Comparison of ENCODE assay signal across 8 cellular contexts in genomic region chr9:34458013-34458966, GRCh38. TPM values are rescaled to one million over a fixed set of nuclear protein-coding genes. Genes with fewer than 3 reads are reported as not detected.
DNase-seq lines count a peak whose midpoint lies in the region; ATAC-seq and TF ChIP-seq lines count a peak whose summit lies in the region.

DNAI1 (plus strand) TSS chr9:34458805; CDS start chr9:34459006, 201 bp downstream.
A gene with protein sequence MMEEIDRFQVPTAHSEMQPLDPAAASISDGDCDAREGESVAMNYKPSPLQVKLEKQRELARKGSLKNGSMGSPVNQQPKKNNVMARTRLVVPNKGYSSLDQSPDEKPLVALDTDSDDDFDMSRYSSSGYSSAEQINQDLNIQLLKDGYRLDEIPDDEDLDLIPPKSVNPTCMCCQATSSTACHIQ (minus strand): TSS chr9:34458570. CDS start chr9:34458263, 307 bp downstream.

- TF ChIP-seq CTCF in IMR-90 (conservative IDR thresholded peaks at IDR 0.05; ENCODE audit: low read depth, low read length) (no peak), OCI-LY7 (conservative IDR thresholded peaks at IDR 0.05; ENCODE audit: low read length) (no peak)

- peak within 1 kb of the TSS; percentile 74 for H3K14ac ChIP-seq in IMR-90 (replicated peaks; ENCODE audit: low read depth, low read length)

- peak within 1 kb of the TSS; percentile 69 to 78; a peak in 2 of 4 replicates for H4K8ac ChIP-seq in IMR-90 (ENCODE audit: low read depth in 2 of 2, low read length in 2 of 2)

- peaks cover 16% of the 10 kb centered on the region for H3K9me1 ChIP-seq in IMR-90 (ENCODE audit: insufficient read depth, low read length)

- BruUV-seq in IMR-90 (replicated peaks; lab: Mats Ljungman, UMichigan) (no TSS peak), OCI-LY7 (replicated peaks; lab: Mats Ljungman, UMichigan) (no TSS peak)

- in situ Hi-C loops in IMR-90 (cut with MboI; ENCODE audit: low sequenced_read_pairs) = no loop called here

- intact Hi-C loops in IMR-90 (cut with micrococcal nuclease) = no loop called here
- intact Hi-C loops in OCI-LY7 (cut with micrococcal nuclease; ENCODE audit: unreplicated experiment) = no loop called here

- CTCF ChIA-PET in IMR-90 (lab: Yijun Ruan, JAX) = no interaction called here
- CTCF ChIA-PET in OCI-LY7 (lab: Charles Lee; ENCODE audit: unreplicated experiment) = no interaction called here

- H2BK5ac ChIP-seq in IMR-90 (ENCODE audit: low read depth, low read length, poor library complexity, severe bottlenecking) = peak within 1 kb of the TSS; percentile 79

- H2BK120ac ChIP-seq in IMR-90 (ENCODE audit: low read depth, low read length) = peak within 1 kb of the TSS; percentile 53; the same call in 1 of the 2 replicates

- peak; percentile 98 for ATAC-seq in GM21529 (IDR thresholded peaks at IDR 0.05; ENCODE audit: unreplicated experiment)
- ATAC-seq in IMR-90 (ENCODE audit: low read depth) = peak; percentile 95

- H3K9me2 ChIP-seq in OCI-LY7 (ENCODE audit: insufficient read depth, low read length) = no peaks in the 10 kb centered on the region

- H3K18ac ChIP-seq in IMR-90 (ENCODE audit: low read depth, low read length) = peak within 1 kb of the TSS; percentile 44

- peak within 1 kb of the TSS; percentile 88 for H3K23ac ChIP-seq in IMR-90 (ENCODE audit: low read depth, low read length)

- TF ChIP-seq POLR2A in IMR-90 (IDR thresholded peaks at IDR 0.05; ENCODE audit: low read depth, low read length) = peak; percentile 92

- H3K4ac ChIP-seq in IMR-90 (ENCODE audit: low read depth, low read length) = peak within 1 kb of the TSS; percentile 81

- H3K27me3 ChIP-seq in IMR-90 (ENCODE audit: control insufficient read depth, insufficient read depth, low read length) = peaks cover 8% of the 10 kb centered on the region

- POLR2A ChIA-PET in IMR-90 (lab: Charles Lee; ENCODE audit: unreplicated experiment) (no interaction called here), OCI-LY7 (lab: Charles Lee) (interaction anchor here (0.6 kb wide), 1 partner anchor 759 kb away, joined by 8 read pairs; no protein-coding TSS in a partner anchor)

- H2AFZ ChIP-seq in IMR-90 (replicated peaks; ENCODE audit: low read length, poor library complexity) = peak within 1 kb of the TSS; percentile 95
- H2AFZ ChIP-seq in OCI-LY7 (ENCODE audit: low read length) = peak within 1 kb of the TSS; percentile 68

- TF ChIP-seq RAD21 in IMR-90 (IDR thresholded peaks at IDR 0.05; ENCODE audit: low read length) = no peak

- H2BK15ac ChIP-seq in IMR-90 (ENCODE audit: low read depth, low read length) = peak within 1 kb of the TSS; percentile 82; the same call in 2 of the 3 replicates

- peak within 1 kb of the TSS; percentile 78 for H2AK9ac ChIP-seq in IMR-90 (replicated peaks; ENCODE audit: low read depth, low read length, poor library complexity)

- peak within 1 kb of the TSS; percentile 84 for H3K27ac ChIP-seq in IMR-90 (ENCODE audit: insufficient read depth, low read length)
- no peak within 1 kb of the TSS for H3K27ac ChIP-seq in OCI-LY7 (ENCODE audit: low read depth, low read length, poor library complexity, severe bottlenecking)

- H3K9me3 ChIP-seq in IMR-90 (ENCODE audit: control insufficient read depth, insufficient read depth, low read length) (no peaks in the 10 kb centered on the region), OCI-LY7 (ENCODE audit: low read length) (no peaks in the 10 kb centered on the region)

- no peaks in the 10 kb centered on the region for H3K79me2 ChIP-seq in OCI-LY7 (ENCODE audit: insufficient read depth, low read depth, low read length)

- 0% methylated on average over 45 of the region's 94 CpGs; no CpG with 5 or more reads in 1 of the 2 experiments for WGBS in IMR-90 (ENCODE audit: extremely low coverage in 2 of 2, insufficient read length in 1 of 2), 2 experiments

- dilution Hi-C loops in IMR-90 (cut with HindIII; ENCODE audit: low sequenced_read_pairs, unreplicated experiment) = no loop called here

- peak within 1 kb of the TSS; percentile 72 for H2AK5ac ChIP-seq in IMR-90 (ENCODE audit: low read depth, low read length)

- DNase-seq in DMS114 treated with DMSO at 0.1 percent for 48 hours (lab: John Stamatoyannopoulos, UW; ENCODE audit: unreplicated experiment) = peak; percentile 88
- DNase-seq in IMR-90 = peak; percentile 98
- DNase-seq in OCI-LY7 (ENCODE audit: low spot score) = peak; percentile 99
- peak; percentile 98 for DNase-seq in activated T-cell treated with anti-CD3 and anti-CD28 coated beads for 4 hours
- peak; percentile 90 for DNase-seq in epidermal melanocyte (ENCODE audit: insufficient read length, low spot score)
- DNase-seq in middle frontal gyrus (ENCODE audit: extremely low spot score, low spot score) = peak; percentile 98
- DNase-seq in stimulated activated CD8-positive, alpha-beta memory T cell treated with anti-CD3 and anti-CD28 coated beads, Interleukin-2, amount 100 ng/mL, for 1 hour (ENCODE audit: low read depth in 2 of 2) = peak; percentile 97 to 99

- peak within 1 kb of the TSS; percentile 94 for H3K9ac ChIP-seq in IMR-90 (ENCODE audit: low read depth, low read length)

- peak within 1 kb of the TSS; percentile 33; the same call in 1 of the 2 replicates for H4K5ac ChIP-seq in IMR-90 (ENCODE audit: low read depth, low read length)

- H3K36me3 ChIP-seq in IMR-90 (ENCODE audit: control insufficient read depth, insufficient read depth, low read length) = no peaks in the 10 kb centered on the region
- no peaks in the 10 kb centered on the region for H3K36me3 ChIP-seq in OCI-LY7 (ENCODE audit: insufficient read depth, low read length)

- no peak within 1 kb of the TSS for H2BK20ac ChIP-seq in IMR-90 (ENCODE audit: low read depth, low read length)

- peaks cover 10 to 49% of the 10 kb centered on the region in 2 experiments; a peak in 3 of 4 replicates for H3K79me1 ChIP-seq in IMR-90 (ENCODE audit: low read depth in 1 of 2, low read length in 2 of 2)

- peak within 1 kb of the TSS; percentile 70 for H3K4me3 ChIP-seq in IMR-90 (ENCODE audit: insufficient read depth, low read depth, low read length)
- H3K4me3 ChIP-seq in OCI-LY7 (ENCODE audit: low read depth, low read length, poor library complexity, severe bottlenecking) = peak within 1 kb of the TSS; percentile 73

- H3K56ac ChIP-seq in IMR-90 (ENCODE audit: extremely low read depth, insufficient read depth, low read length) = peak within 1 kb of the TSS; percentile 37

- H4K20me1 ChIP-seq in IMR-90 (ENCODE audit: insufficient read depth, low read length) (peaks cover 36% of the 10 kb centered on the region), OCI-LY7 (ENCODE audit: insufficient read depth, low read length) (no peaks in the 10 kb centered on the region)

- H3K4me2 ChIP-seq in IMR-90 (ENCODE audit: low read depth, low read length) = peak within 1 kb of the TSS; percentile 95
- H3K4me2 ChIP-seq in OCI-LY7 (ENCODE audit: low read length) = peak within 1 kb of the TSS; percentile 95

- peaks cover 5% of the 10 kb centered on the region for H3K4me1 ChIP-seq in IMR-90 (ENCODE audit: control insufficient read depth, insufficient read depth, low read length)
- peaks cover 25% of the 10 kb centered on the region for H3K4me1 ChIP-seq in OCI-LY7 (ENCODE audit: insufficient read depth, low read length, poor library complexity, severe bottlenecking)

- peak within 1 kb of the TSS; percentile 71; the same call in 1 of the 2 replicates for H4K91ac ChIP-seq in IMR-90 (ENCODE audit: insufficient read depth, low read depth, low read length)

TF ChIP-seq in IMR-90, 13 proteins besides CTCF, POLR2A, EP300 and RAD21:
- TF ChIP-seq, protein P1, sequence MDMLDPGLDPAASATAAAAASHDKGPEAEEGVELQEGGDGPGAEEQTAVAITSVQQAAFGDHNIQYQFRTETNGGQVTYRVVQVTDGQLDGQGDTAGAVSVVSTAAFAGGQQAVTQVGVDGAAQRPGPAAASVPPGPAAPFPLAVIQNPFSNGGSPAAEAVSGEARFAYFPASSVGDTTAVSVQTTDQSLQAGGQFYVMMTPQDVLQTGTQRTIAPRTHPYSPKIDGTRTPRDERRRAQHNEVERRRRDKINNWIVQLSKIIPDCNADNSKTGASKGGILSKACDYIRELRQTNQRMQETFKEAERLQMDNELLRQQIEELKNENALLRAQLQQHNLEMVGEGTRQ (IDR thresholded peaks at IDR 0.05; ENCODE audit: low read depth, low read length) = peak; percentile 12; the same call in 1 of the 2 replicates
- peak; percentile 92 for TF ChIP-seq MXI1 (IDR thresholded peaks at IDR 0.05; ENCODE audit: borderline replicate concordance, low read depth, low read length)
- TF ChIP-seq RCOR1 (IDR thresholded peaks at IDR 0.05; ENCODE audit: insufficient replicate concordance, low read length) = no peak
- TF ChIP-seq MAZ (IDR thresholded peaks at IDR 0.05; ENCODE audit: borderline replicate concordance, low read depth, low read length) = peak; percentile 85
- TF ChIP-seq RFX5 (IDR thresholded peaks at IDR 0.05; ENCODE audit: low read depth, low read length) = no peak
- TF ChIP-seq MAFK (IDR thresholded peaks at IDR 0.05; ENCODE audit: low read depth, low read length) = peak; percentile 59
- TF ChIP-seq BHLHE40 (IDR thresholded peaks at IDR 0.05; ENCODE audit: low read depth, low read length) = no peak
- TF ChIP-seq NFE2L2 (IDR thresholded peaks at IDR 0.05; ENCODE audit: low read depth, low read length) = peak; percentile 92
- no peak for TF ChIP-seq CHD1 (IDR thresholded peaks at IDR 0.05; ENCODE audit: low read depth, low read length)
- no peak for TF ChIP-seq FOS (IDR thresholded peaks at IDR 0.05; ENCODE audit: low read depth, low read length)
- no peak for TF ChIP-seq SMC3 (IDR thresholded peaks at IDR 0.05; ENCODE audit: low read depth, low read length)

RNA-seq across cellular contexts. Expression of gene DNAI1, which starts in this region (rescaled TPM):
- total RNA-seq in IMR-90 (2012; rRNA removed) (not detected in 2 replicates), OCI-LY7 (2022) (0.55 and 0.97 TPM in 2 replicates)
- not detected in 2 replicates for polyA plus RNA-seq in IMR-90 (2012; rRNA removed)
- not detected in 2 replicates for polyA plus RNA-seq in IMR-90 (2012; cell fraction: cytosol; rRNA removed)
- polyA plus RNA-seq in IMR-90 (2012; cell fraction: nucleus; rRNA removed; ENCODE audit: low replicate concordance) = 0.06 TPM in 1 of 2 replicates, not detected in the other
- total RNA-seq in OCI-LY7 (2014; rRNA removed; shearing (Covaris generic)) = 0.57 TPM in 1 of 2 replicates, not detected in the other

RNA-seq across cellular contexts. Expression of the second gene that starts in this region (rescaled TPM):
- 4.8 and 5.6 TPM in 2 replicates for total RNA-seq in IMR-90 (2012; rRNA removed)
- 20.1 and 20.8 TPM in 2 replicates for polyA plus RNA-seq in IMR-90 (2012; rRNA removed)
- 11.2 and 15.7 TPM in 2 replicates for polyA plus RNA-seq in IMR-90 (2012; cell fraction: cytosol; rRNA removed)
- 56.7 and 66.7 TPM in 2 replicates for polyA plus RNA-seq in IMR-90 (2012; cell fraction: nucleus; rRNA removed; ENCODE audit: low replicate concordance)
- total RNA-seq in OCI-LY7 (2014; rRNA removed; shearing (Covaris generic)) = 5.2 and 6.5 TPM in 2 replicates
- total RNA-seq in OCI-LY7 (2022) = 12.7 and 14.3 TPM in 2 replicates
